Comparison of ENCODE assay signal across 8 cellular contexts in the genomic region with DNA sequence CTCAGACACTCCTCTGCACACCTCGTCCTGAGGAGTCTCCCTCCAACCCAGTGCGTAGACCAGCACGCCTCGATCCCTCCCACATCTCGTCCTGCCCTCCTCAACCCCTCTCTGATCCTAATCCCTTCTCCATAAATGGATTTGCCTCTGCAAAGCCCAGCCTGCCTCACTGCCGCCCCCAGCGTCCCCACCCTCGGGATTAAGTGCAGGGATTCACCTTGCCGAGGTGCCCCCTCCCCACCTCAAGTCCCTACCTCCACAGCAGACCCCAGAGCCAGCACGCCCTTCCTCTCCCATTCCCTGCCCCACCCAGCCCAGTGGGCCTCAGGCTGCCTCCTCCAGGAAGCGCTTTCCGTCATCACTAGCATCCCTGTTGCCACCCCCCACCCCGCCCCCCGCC. TPM values are rescaled to one million over a fixed set of nuclear protein-coding genes. Genes with fewer than 3 reads are reported as not detected.
DNase-seq lines count a peak whose midpoint lies in the region; ATAC-seq and TF ChIP-seq lines count a peak whose summit lies in the region.
"Had no signal": no experiment of that assay in that cellular context is flagged by ENCODE, and none has a peak within 500 bp of the region (broad histone marks: within the 10 kb centered on the region; RNA-seq: fewer than 3 reads in every experiment).

No MANE protein-coding gene starts in this region.

- H3K27ac Mint-ChIP-seq in stimulated activated naive CD8-positive, alpha-beta T cell treated with anti-CD3 and anti-CD28 coated beads, Interleukin-15, Interleukin-2, amounts not matched to agents 100 ng/mL and 50 ng/mL, for 24 hours: peak overlapping the region; percentile 83

- no peaks in the 10 kb centered on the region for H3K9me3 Mint-ChIP-seq in stimulated activated naive CD8-positive, alpha-beta T cell treated with anti-CD3 and anti-CD28 coated beads, Interleukin-15, Interleukin-2, amounts not matched to agents 100 ng/mL and 50 ng/mL, for 24 hours

- H3K27ac ChIP-seq in SJCRH30: no peak overlapping the region

- H3K27me3 Mint-ChIP-seq in stimulated activated naive CD8-positive, alpha-beta T cell treated with anti-CD3 and anti-CD28 coated beads, Interleukin-15, Interleukin-2, amounts not matched to agents 100 ng/mL and 50 ng/mL, for 24 hours: no peaks in the 10 kb centered on the region

- no peaks in the 10 kb centered on the region for H3K27me3 ChIP-seq in SJCRH30

- ATAC-seq in stimulated activated naive CD8-positive, alpha-beta T cell treated with anti-CD3 and anti-CD28 coated beads, Interleukin-15, Interleukin-2, amounts not matched to agents 100 U/mL and 50 U/mL, for 24 hours: no peak
- no peak for ATAC-seq in HG02571 (IDR thresholded peaks at IDR 0.05; ENCODE audit: unreplicated experiment)
- ATAC-seq: activated CD4-positive, CD25-positive, alpha-beta regulatory T cell treated with anti-CD3 and anti-CD28 coated beads, Interleukin-2, amount 50 U/mL, for 24 hours had no signal

- H3K36me3 ChIP-seq in SJCRH30: no peaks in the 10 kb centered on the region

- H3K4me3 Mint-ChIP-seq in stimulated activated naive CD8-positive, alpha-beta T cell treated with anti-CD3 and anti-CD28 coated beads, Interleukin-15, Interleukin-2, amounts not matched to agents 100 ng/mL and 50 ng/mL, for 24 hours: peak overlapping the region; percentile 35

- DNase-seq in stimulated activated naive CD8-positive, alpha-beta T cell treated with anti-CD3 and anti-CD28 coated beads, Interleukin-15, Interleukin-2, amounts not matched to agents 100 U/mL and 50 U/mL, for 24 hours: no peak
- DNase-seq in epithelial cell of proximal tubule (ENCODE audit: low read depth) (no peak), SJCRH30 (no peak)
- DNase-seq in activated effector memory CD4-positive, alpha-beta T cell treated with Interleukin-2 at 50 U/mL for 16 hours: no peak
- DNase-seq: NCI-H1436 treated with DMSO at 0.1 percent for 48 hours had no signal

- peaks cover 15% of the 10 kb centered on the region for H3K4me1 ChIP-seq in SJCRH30

- TF ChIP-seq CTCF in epithelial cell of proximal tubule (conservative IDR thresholded peaks at IDR 0.05; ENCODE audit: low read depth, low read length): no peak

- no peaks in the 10 kb centered on the region for H3K9me3 ChIP-seq in SJCRH30 (replicated peaks)

- peaks cover 60% of the 10 kb centered on the region for H3K4me1 Mint-ChIP-seq in stimulated activated naive CD8-positive, alpha-beta T cell treated with anti-CD3 and anti-CD28 coated beads, Interleukin-15, Interleukin-2, amounts not matched to agents 100 ng/mL and 50 ng/mL, for 24 hours (ENCODE audit: low read depth)

- peaks cover 3% of the 10 kb centered on the region for H3K36me3 Mint-ChIP-seq in stimulated activated naive CD8-positive, alpha-beta T cell treated with anti-CD3 and anti-CD28 coated beads, Interleukin-15, Interleukin-2, amounts not matched to agents 100 ng/mL and 50 ng/mL, for 24 hours (ENCODE audit: low read depth)

- H3K4me3 ChIP-seq in epithelial cell of proximal tubule (ENCODE audit: low read depth, low read length) (peak overlapping the region; percentile 92), SJCRH30 (no peak overlapping the region)

RNA-seq across cellular contexts. Expression of a gene that starts 4.1 kb away (rescaled TPM):
- 28.1 and 28.8 TPM in 2 replicates for total RNA-seq in epithelial cell of proximal tubule
- 5.1 and 5.8 TPM in 2 replicates for total RNA-seq in SJCRH30 (2014; rRNA removed; shearing (Covaris generic))

RNA-seq across cellular contexts. Expression of a gene that starts 11.0 kb away (rescaled TPM):
- 14.5 and 18.4 TPM in 2 replicates for total RNA-seq in epithelial cell of proximal tubule
- 17.7 and 19.1 TPM in 2 replicates for total RNA-seq in SJCRH30 (2014; rRNA removed; shearing (Covaris generic))

RNA-seq across cellular contexts. Expression of a gene that starts 26.0 kb away (rescaled TPM):
- total RNA-seq in epithelial cell of proximal tubule: 83.4 and 112 TPM in 2 replicates
- total RNA-seq in SJCRH30 (2014; rRNA removed; shearing (Covaris generic)): 39.2 and 41.6 TPM in 2 replicates

RNA-seq across cellular contexts. Expression of a gene that starts 45.9 kb away (rescaled TPM):
- 10.3 and 12.6 TPM in 2 replicates for total RNA-seq in epithelial cell of proximal tubule
- 4.7 and 4.8 TPM in 2 replicates for total RNA-seq in SJCRH30 (2014; rRNA removed; shearing (Covaris generic))

RNA-seq across cellular contexts. Expression of a gene that starts 45.9 kb away (rescaled TPM):
- 108 and 134 TPM in 2 replicates for total RNA-seq in epithelial cell of proximal tubule
- 29.1 and 29.2 TPM in 2 replicates for total RNA-seq in SJCRH30 (2014; rRNA removed; shearing (Covaris generic))
